ENCODE assay signal across 7 cellular contexts in the genomic region with DNA sequence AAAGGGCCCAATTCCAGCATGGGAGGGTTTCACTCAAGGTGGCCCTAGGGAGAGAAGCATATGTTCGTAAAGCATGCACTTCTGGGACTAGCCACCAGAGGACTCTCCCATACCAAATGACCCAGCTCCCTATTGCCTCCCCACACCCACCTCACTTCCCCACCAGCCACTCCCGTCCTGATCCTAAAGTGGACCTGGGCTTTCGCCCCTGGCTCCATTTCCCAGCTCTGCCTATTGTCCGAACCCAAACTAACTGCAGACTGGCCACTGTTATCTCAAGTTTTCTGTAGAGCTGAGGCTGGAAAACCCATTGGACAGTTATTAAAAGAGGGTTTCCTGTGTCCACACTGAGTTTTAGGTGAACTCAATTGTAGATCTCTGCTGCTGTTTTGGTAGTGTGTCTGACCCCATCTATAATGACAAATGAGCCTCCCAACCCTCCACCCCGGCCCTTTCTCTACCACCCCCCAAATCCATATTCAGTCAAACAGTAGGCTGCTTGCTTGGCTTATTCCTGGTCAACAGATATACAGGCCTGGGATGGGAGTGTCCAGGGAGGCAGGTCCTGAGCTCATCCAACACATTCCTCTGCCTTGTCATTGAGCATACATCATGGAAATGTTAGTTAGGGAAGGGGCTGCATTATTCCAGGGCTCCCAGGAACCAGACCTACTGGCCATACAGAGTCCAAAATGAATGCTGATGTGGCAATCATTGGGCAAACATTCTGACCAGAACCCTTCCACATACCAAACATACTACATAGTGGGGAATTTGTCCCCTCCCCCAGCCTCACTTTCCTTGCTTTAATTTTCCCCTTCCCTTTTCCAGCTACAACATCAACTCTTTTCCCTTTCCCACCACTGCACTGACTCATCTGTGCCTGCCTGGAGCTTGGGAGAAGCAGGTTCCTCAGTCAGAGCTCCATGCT. TPM values are rescaled to one million over a fixed set of nuclear protein-coding genes. Genes with fewer than 3 reads are reported as not detected.
DNase-seq lines count a peak whose midpoint lies in the region; ATAC-seq, FAIRE-seq and TF ChIP-seq lines count a peak whose summit lies in the region.

No MANE protein-coding gene starts in this region.

- H3K27me3 ChIP-seq in astrocyte (ENCODE audit: insufficient read depth, low read length) (no peaks in the 10 kb centered on the region), iPS DF 6.9 (ENCODE audit: control insufficient read depth, insufficient read depth, low read length) (peaks cover 3% of the 10 kb centered on the region; the same call in 1 of the 2 replicates)

- peak overlapping the region; percentile 87 for H3K27ac Mint-ChIP-seq in astrocyte (ENCODE audit: unreplicated experiment)

- intact Hi-C loops in OCI-LY7 (cut with micrococcal nuclease; ENCODE audit: unreplicated experiment): loop anchor here (1.0 to 5.0 kb wide), 3 partner anchors 181 to 746 kb away; no protein-coding TSS in a partner anchor

- H3K9me3 ChIP-seq in OCI-LY7 (ENCODE audit: low read length) (no peaks in the 10 kb centered on the region), astrocyte (ENCODE audit: insufficient read depth, low read depth, low read length) (no peaks in the 10 kb centered on the region), iPS DF 6.9 (ENCODE audit: control insufficient read depth, insufficient read depth, low read length) (no peaks in the 10 kb centered on the region)

- H2AFZ ChIP-seq in OCI-LY7 (ENCODE audit: low read length): no peak overlapping the region
- peak overlapping the region; percentile 56 for H2AFZ ChIP-seq in astrocyte (ENCODE audit: low read depth, low read length)

- no peak overlapping the region for H3K4me3 ChIP-seq in OCI-LY7 (ENCODE audit: low read depth, low read length, poor library complexity, severe bottlenecking)
- peak overlapping the region; percentile 4 for H3K4me3 ChIP-seq in astrocyte (ENCODE audit: insufficient read depth, low read depth, low read length)
- H3K4me3 ChIP-seq in iPS DF 6.9 (ENCODE audit: low read length): no peak overlapping the region
- H3K4me3 ChIP-seq in skin epidermis: no peak overlapping the region

- H3K9me2 ChIP-seq in OCI-LY7 (ENCODE audit: insufficient read depth, low read length): no peaks in the 10 kb centered on the region

- ATAC-seq in HG03565 (IDR thresholded peaks at IDR 0.05; ENCODE audit: unreplicated experiment): peak; percentile 71

- DNase-seq in ELF-1 (ENCODE audit: low read depth, low spot score) (peak; percentile 90), GM20000 (ENCODE audit: low spot score) (peak; percentile 73), OCI-LY7 (ENCODE audit: low spot score) (peak; percentile 44), astrocyte (ENCODE audit: low read depth) (peak; percentile 72), iPS DF 6.9 (ENCODE audit: low read depth, low spot score) (peak; percentile 66)

- TF ChIP-seq CTCF in GM20000 (IDR thresholded peaks at IDR 0.05; ENCODE audit: extremely low read depth, missing control alignments) (peak; percentile 54), OCI-LY7 (conservative IDR thresholded peaks at IDR 0.05; ENCODE audit: low read length) (peak; percentile 82), astrocyte (IDR thresholded peaks at IDR 0.05; ENCODE audit: insufficient read depth, low read depth, low read length) (peak; percentile 89)

- WGBS in iPS DF 6.9 (ENCODE audit: insufficient coverage, insufficient read length): no CpG with 5 or more reads among the region's 5 CpGs

- H3K9me3 Mint-ChIP-seq in astrocyte (ENCODE audit: unreplicated experiment): peaks cover 2% of the 10 kb centered on the region

- H3K36me3 Mint-ChIP-seq in astrocyte (ENCODE audit: low read depth, unreplicated experiment): no peaks in the 10 kb centered on the region

- peak overlapping the region; percentile 57 for H3K9ac ChIP-seq in astrocyte (ENCODE audit: low read length)

- H3K79me2 ChIP-seq in OCI-LY7 (ENCODE audit: insufficient read depth, low read depth, low read length): no peaks in the 10 kb centered on the region
- H3K79me2 ChIP-seq in astrocyte (ENCODE audit: insufficient read depth, low read length): no peaks in the 10 kb centered on the region

- H3K36me3 ChIP-seq in OCI-LY7 (ENCODE audit: insufficient read depth, low read length): no peaks in the 10 kb centered on the region
- H3K36me3 ChIP-seq in astrocyte (ENCODE audit: insufficient read depth, low read length): no peaks in the 10 kb centered on the region
- no peaks in the 10 kb centered on the region for H3K36me3 ChIP-seq in iPS DF 6.9 (ENCODE audit: control insufficient read depth, insufficient read depth, low read length)

- H3K4me1 ChIP-seq in OCI-LY7 (ENCODE audit: insufficient read depth, low read length, poor library complexity, severe bottlenecking) (no peaks in the 10 kb centered on the region), astrocyte (ENCODE audit: insufficient read depth, low read length) (peaks cover 22% of the 10 kb centered on the region), iPS DF 6.9 (ENCODE audit: control insufficient read depth, insufficient read depth, low read length) (peaks cover 1% of the 10 kb centered on the region; the same call in 1 of the 2 replicates)

- H3K4me1 Mint-ChIP-seq in astrocyte (ENCODE audit: low read depth, unreplicated experiment): peaks cover 20% of the 10 kb centered on the region

- POLR2A ChIA-PET in OCI-LY7 (lab: Charles Lee): no interaction called here

- H3K4me2 ChIP-seq in OCI-LY7 (ENCODE audit: low read length) (no peak overlapping the region), astrocyte (ENCODE audit: low read length) (peak overlapping the region; percentile 19)

- peaks cover 12% of the 10 kb centered on the region for H3K27me3 Mint-ChIP-seq in astrocyte (ENCODE audit: low read depth, unreplicated experiment)

- FAIRE-seq in astrocyte (lab: Jason Lieb, UNC): no peak

- CTCF ChIA-PET in OCI-LY7 (lab: Charles Lee; ENCODE audit: unreplicated experiment): no interaction called here

- H3K4me3 Mint-ChIP-seq in astrocyte (ENCODE audit: unreplicated experiment): no peak overlapping the region

- no TSS peak for BruUV-seq in OCI-LY7 (replicated peaks; lab: Mats Ljungman, UMichigan)

- H4K20me1 ChIP-seq in OCI-LY7 (ENCODE audit: insufficient read depth, low read length) (no peaks in the 10 kb centered on the region), astrocyte (ENCODE audit: insufficient read depth, low read length) (no peaks in the 10 kb centered on the region)

- H3K27ac ChIP-seq in OCI-LY7 (ENCODE audit: low read depth, low read length, poor library complexity, severe bottlenecking) (no peak overlapping the region), astrocyte (ENCODE audit: low read depth, low read length) (peak overlapping the region; percentile 65), iPS DF 6.9 (ENCODE audit: low read length) (no peak overlapping the region), skin epidermis (peak overlapping the region in 12 of 21 experiments; percentile 1 to 73 (median 43))

RNA-seq across cellular contexts. Expression of a gene that starts 59.2 kb away (rescaled TPM):
- not detected in 2 replicates for total RNA-seq in OCI-LY7 (2014; rRNA removed; shearing (Covaris generic))
- total RNA-seq in OCI-LY7 (2022): not detected in 2 replicates
- 0.14 and 0.20 TPM in 2 replicates for total RNA-seq in astrocyte

Comparison
In these comparisons a context has a peak if more than half of its experiments do, and no peak if none do; other contexts are left out.
1. H3K27ac ChIP-seq: peak in astrocyte (single experiment) and skin epidermis (12 of 21); none in OCI-LY7 (single experiment) and iPS DF 6.9 (single experiment).
2. Peak in every context shown above with its lines, with median percentiles within 50 percentile points of each other: DNase-seq and CTCF ChIP-seq.